In genomic region chr19:35318679-35319448, GRCh38 we compare ENCODE assay signal across 8 cellular contexts. TPM values are rescaled to one million over a fixed set of nuclear protein-coding genes. Genes with fewer than 3 reads are reported as not detected.
DNase-seq lines count a peak whose midpoint lies in the region; ATAC-seq, FAIRE-seq and TF ChIP-seq lines count a peak whose summit lies in the region.

No MANE protein-coding gene starts in this region.

- SMC1A ChIA-PET in GM12878 (lab: Charles Lee; ENCODE audit: uncharacterized antibody, unreplicated experiment): interaction anchor here (0.9 to 11.0 kb wide), 6 partner anchors 10 to 44 kb away, joined by 3 to 122 read pairs (median 8); partner anchors contain the start of genes CD22 and FFAR1

- H2AFZ ChIP-seq in GM12878 (ENCODE audit: control insufficient read depth, low read depth, low read length): peak overlapping the region; percentile 3

- CTCF ChIA-PET in GM12878 (lab: Yijun Ruan, JAX): interaction anchor here (0.9 to 4.7 kb wide), 5 partner anchors 10 to 191 kb away, joined by 3 to 35 read pairs (median 3); partner anchors contain the start of gene CD22

- TF ChIP-seq CTCF in GM12878 (IDR thresholded peaks at IDR 0.05 in 2 of 3, conservative IDR thresholded peaks at IDR 0.05 in 1 of 3; ENCODE audit: control insufficient read depth in 2 of 3, extremely low read depth in 1 of 3, insufficient read depth in 1 of 3, low read depth in 3 of 3, low read length in 3 of 3): no peak
- TF ChIP-seq CTCF in liver (IDR thresholded peaks at IDR 0.05; ENCODE audit: low read depth, low read length, missing input control): no peak
- no peak for TF ChIP-seq CTCF in tibial artery (IDR thresholded peaks at IDR 0.05)

- H3K4me3 ChIP-seq in GM12878: no peak overlapping the region
- H3K4me3 ChIP-seq in liver (ENCODE audit: low read depth in 1 of 3, low read length in 3 of 3): no peak overlapping the region
- no peak overlapping the region for H3K4me3 ChIP-seq in tibial artery

- H3K9me3 ChIP-seq in GM12878 (replicated peaks; ENCODE audit: control insufficient read depth, insufficient read depth, low read length) (peaks cover 2% of the 10 kb centered on the region; the same call in 2 of the 3 replicates), liver (ENCODE audit: control insufficient read depth in 4 of 4, low read length in 3 of 4) (no peaks in the 10 kb centered on the region), tibial artery (peaks cover 0 to 4% (median 0%) of the 10 kb centered on the region in 3 donors)

- 69% methylated on average over 14 of the region's 16 CpGs for WGBS in GM12878 (ENCODE audit: insufficient coverage, insufficient replicate concordance, low lambda C conversion rate, missing lambda C conversion rate)
- 70% methylated on average over 16 of the region's 16 CpGs for WGBS in liver

- H3K9ac ChIP-seq in GM12878 (ENCODE audit: control insufficient read depth, insufficient read depth, low read length): no peak overlapping the region
- H3K9ac ChIP-seq in liver (ENCODE audit: low read depth in 1 of 2, low read length in 2 of 2): no peak overlapping the region

- POLR2A ChIA-PET in GM12878 (lab: Charles Lee): interaction anchor here (2.1 to 3.3 kb wide), 2 partner anchors 11 to 15 kb away, joined by 27 to 33 read pairs; partner anchors contain the start of gene CD22

- H4K20me1 ChIP-seq in GM12878 (ENCODE audit: control insufficient read depth, insufficient read depth): no peaks in the 10 kb centered on the region

- intact Hi-C loops in GM12878 (cut with micrococcal nuclease; ENCODE audit: unreplicated experiment) (no loop called here), tibial artery (cut with DNase I; ENCODE audit: low total_unique reads) (no loop called here)

- H3K4me2 ChIP-seq in GM12878 (ENCODE audit: control insufficient read depth, insufficient read depth): no peak overlapping the region

- no peak for TF ChIP-seq EP300 in GM12878 (IDR thresholded peaks at IDR 0.05; ENCODE audit: borderline replicate concordance in 1 of 2, control insufficient read depth in 1 of 2, low read depth in 2 of 2, low read length in 2 of 2)

- TF ChIP-seq POLR2A in GM12878 (IDR thresholded peaks at IDR 0.05; ENCODE audit: low read depth, low read length): no peak

- no peak for TF ChIP-seq RAD21 in GM12878 (IDR thresholded peaks at IDR 0.05; ENCODE audit: insufficient read depth, low read depth, low read length)
- no peak for TF ChIP-seq RAD21 in liver (IDR thresholded peaks at IDR 0.05)

- H3K79me2 ChIP-seq in GM12878 (ENCODE audit: control insufficient read depth, insufficient read depth, low read length): no peaks in the 10 kb centered on the region

- RAD21 ChIA-PET in GM12878 (lab: Charles Lee; ENCODE audit: unreplicated experiment): interaction anchor here (0.7 to 4.5 kb wide), 6 partner anchors 13 to 144 kb away, joined by 3 to 54 read pairs (median 4); partner anchors contain the start of gene CD22

- FAIRE-seq in GM12878 (lab: Jason Lieb, UNC): no peak

- in situ Hi-C loops in GM12878 (cut with MboI): no loop called here

- BruUV-seq in GM12878 (replicated peaks; lab: Mats Ljungman, UMichigan): no TSS peak

- H3K36me3 ChIP-seq in GM12878 (ENCODE audit: control insufficient read depth in 2 of 2, insufficient read depth in 2 of 2, low read length in 1 of 2) (no peaks in the 10 kb centered on the region), liver (ENCODE audit: control insufficient read depth in 4 of 4, insufficient read depth in 3 of 4, low read depth in 1 of 4, low read length in 3 of 4) (no peaks in the 10 kb centered on the region), tibial artery (no peaks in the 10 kb centered on the region)

- ATAC-seq in GM12878: peak; percentile 18; the same call in 1 of the 3 replicates

- no peak overlapping the region for H3K27ac ChIP-seq in GM12878 (ENCODE audit: control insufficient read depth, insufficient read depth)
- H3K27ac ChIP-seq in liver (ENCODE audit: low read depth in 1 of 2, low read length in 2 of 2): peak overlapping the region; percentile 13 to 19
- H3K27ac ChIP-seq in tibial artery: peak overlapping the region in 1 of 2 donors; percentile 4

- H3K27me3 ChIP-seq in GM12878 (replicated peaks in 1 of 2; ENCODE audit: control insufficient read depth in 2 of 2, insufficient read depth in 2 of 2, low read length in 1 of 2) (no peaks in the 10 kb centered on the region), liver (ENCODE audit: control insufficient read depth in 4 of 4, insufficient read depth in 4 of 4, low read length in 3 of 4) (no peaks in the 10 kb centered on the region), tibial artery (peaks cover 0 to 11% of the 10 kb centered on the region in 2 donors)

- peaks cover 27% of the 10 kb centered on the region for H3K4me1 ChIP-seq in GM12878 (ENCODE audit: control insufficient read depth, insufficient read depth, low read length)
- H3K4me1 ChIP-seq in liver (ENCODE audit: control insufficient read depth in 4 of 4, insufficient read depth in 4 of 4, low read length in 3 of 4): peaks cover 0 to 2% (median 0%) of the 10 kb centered on the region in 4 donors
- no peaks in the 10 kb centered on the region for H3K4me1 ChIP-seq in tibial artery

- DNase-seq in A172 (ENCODE audit: low spot score) (peak; percentile 100), HPDE6-E6E7 (ENCODE audit: extremely low spot score) (peak; percentile 88), GM12878 (ENCODE audit: low read depth, low spot score) (no peak), tibial artery (peak; percentile 62 to 77), epidermal melanocyte (ENCODE audit: insufficient read length, low spot score) (no peak), NCI-H1694 (lab: John Stamatoyannopoulos, UW) (no peak), iPS-NIHi7 (ENCODE audit: extremely low spot score) (no peak)

RNA-seq across cellular contexts. Expression of gene CD22, which starts 10.1 kb away (rescaled TPM):
- total RNA-seq in A172 (2014; rRNA removed; shearing (Covaris generic)): 3.4 and 7.6 TPM in 2 replicates
- 1,882 and 2,109 TPM in 2 replicates for total RNA-seq in GM12878 (2013; cell fraction: nucleolus; rRNA removed)
- total RNA-seq in GM12878 (2014; rRNA removed) (238 and 245 TPM in 2 replicates), GM12878 (2014; rRNA removed; fragmentation: Illumina TruSeq; extraction: Trizol) (124 and 140 TPM in 2 replicates), GM12878 (2021) (261 and 294 TPM in 2 replicates), liver (1 to 10 TPM; 2.0 to 4.1 TPM)
- polyA plus RNA-seq in GM12878 (2011; ENCODE audit: low read depth): 284 TPM
- polyA plus RNA-seq in GM12878 (2011; rRNA removed) (216 and 271 TPM in 2 replicates), GM12878 (2014; fragmentation: Illumina TruSeq; extraction: Trizol) (288 and 344 TPM in 2 replicates), GM12878 (2014; fragmentation: Nextera tagmentation; extraction: Ambion mirVana) (10 to 100 TPM; 23.0 to 24.4 TPM), GM12878 (2014; rRNA removed) (316 and 325 TPM in 2 replicates), GM12878 (2016; fragmentation: Nextera tagmentation; extraction: Ambion mirVana) (10 to 100 TPM; 78.2 to 81.0 TPM), liver (under 1 TPM; 0.15 to 0.65 TPM)
- 276 and 316 TPM in 2 replicates for polyA plus RNA-seq in GM12878 (2011; cell fraction: cytosol; rRNA removed)
- 443 and 480 TPM in 2 replicates for polyA plus RNA-seq in GM12878 (2011; cell fraction: nucleus; rRNA removed)
- polyA plus RNA-seq in GM12878 (2012): 310 and 327 TPM in 2 replicates
- 482 and 491 TPM in 2 replicates for polyA minus RNA-seq in GM12878 (2011; rRNA and poly(A)+ RNA removed)
- polyA minus RNA-seq in GM12878 (2011; cell fraction: cytosol; rRNA and poly(A)+ RNA removed): 141 and 142 TPM in 2 replicates
- polyA minus RNA-seq in GM12878 (2011; cell fraction: nucleus; rRNA and poly(A)+ RNA removed): 170 and 251 TPM in 2 replicates

RNA-seq across cellular contexts. Expression of gene MAG, which starts 26.9 kb away (rescaled TPM):
- total RNA-seq in A172 (2014; rRNA removed; shearing (Covaris generic)): not detected in 2 replicates
- 1.0 and 2.8 TPM in 2 replicates for total RNA-seq in GM12878 (2013; cell fraction: nucleolus; rRNA removed)
- 0.11 and 0.17 TPM in 2 replicates for total RNA-seq in GM12878 (2014; rRNA removed)
- 0.05 and 0.09 TPM in 2 replicates for total RNA-seq in GM12878 (2014; rRNA removed; fragmentation: Illumina TruSeq; extraction: Trizol)
- total RNA-seq in GM12878 (2021): 0.27 and 0.56 TPM in 2 replicates
- polyA plus RNA-seq in GM12878 (2011; ENCODE audit: low read depth): not detected
- polyA plus RNA-seq in GM12878 (2011; rRNA removed): 0.03 and 0.23 TPM in 2 replicates
- 0.10 and 0.13 TPM in 2 replicates for polyA plus RNA-seq in GM12878 (2011; cell fraction: cytosol; rRNA removed)
- polyA plus RNA-seq in GM12878 (2011; cell fraction: nucleus; rRNA removed): 0.26 and 0.28 TPM in 2 replicates
- polyA plus RNA-seq in GM12878 (2012): 0.11 TPM in 1 of 2 replicates, not detected in the other
- 0.06 TPM in 2 replicates for polyA plus RNA-seq in GM12878 (2014; fragmentation: Illumina TruSeq; extraction: Trizol)
- polyA plus RNA-seq in GM12878 (2014; fragmentation: Nextera tagmentation; extraction: Ambion mirVana): not detected
- polyA plus RNA-seq in GM12878 (2014; rRNA removed): 0.63 and 0.82 TPM in 2 replicates
- polyA plus RNA-seq in GM12878 (2016; fragmentation: Nextera tagmentation; extraction: Ambion mirVana): under 1 TPM; 0.16 to 0.23 TPM
- 0.10 and 0.22 TPM in 2 replicates for polyA minus RNA-seq in GM12878 (2011; rRNA and poly(A)+ RNA removed)
- polyA minus RNA-seq in GM12878 (2011; cell fraction: cytosol; rRNA and poly(A)+ RNA removed): 0.53 TPM in 1 of 2 replicates, not detected in the other
- polyA minus RNA-seq in GM12878 (2011; cell fraction: nucleus; rRNA and poly(A)+ RNA removed): not detected in 2 replicates
- total RNA-seq in liver: 1 to 10 TPM in 1 of 2 donors, under 1 TPM in 1; 0.33 to 3.9 TPM
- under 1 TPM in 1 of 2 donors, not detected in 1; 0.29 TPM for polyA plus RNA-seq in liver

RNA-seq across cellular contexts. Expression of gene FFAR1, which starts 28.8 kb away (rescaled TPM):
- total RNA-seq in A172 (2014; rRNA removed; shearing (Covaris generic)): not detected in 2 replicates
- 4.1 and 5.1 TPM in 2 replicates for total RNA-seq in GM12878 (2013; cell fraction: nucleolus; rRNA removed)
- total RNA-seq in GM12878 (2014; rRNA removed) (0.27 and 0.28 TPM in 2 replicates), GM12878 (2014; rRNA removed; fragmentation: Illumina TruSeq; extraction: Trizol) (0.13 TPM in 1 of 2 replicates, not detected in the other), GM12878 (2021) (0.43 and 0.62 TPM in 2 replicates), liver (not detected)
- polyA plus RNA-seq in GM12878 (2011; ENCODE audit: low read depth): 0.92 TPM
- polyA plus RNA-seq in GM12878 (2011; rRNA removed) (0.13 and 0.15 TPM in 2 replicates), GM12878 (2014; fragmentation: Illumina TruSeq; extraction: Trizol) (0.10 TPM in 1 of 2 replicates, not detected in the other), GM12878 (2014; fragmentation: Nextera tagmentation; extraction: Ambion mirVana) (under 1 TPM; 0.05 to 0.07 TPM), GM12878 (2014; rRNA removed) (0.32 and 0.51 TPM in 2 replicates), GM12878 (2016; fragmentation: Nextera tagmentation; extraction: Ambion mirVana) (not detected), liver (not detected)
- polyA plus RNA-seq in GM12878 (2011; cell fraction: cytosol; rRNA removed): 0.19 and 0.28 TPM in 2 replicates
- polyA plus RNA-seq in GM12878 (2011; cell fraction: nucleus; rRNA removed): 1.5 TPM in 2 replicates
- polyA plus RNA-seq in GM12878 (2012): 0.49 and 1.6 TPM in 2 replicates
- polyA minus RNA-seq in GM12878 (2011; rRNA and poly(A)+ RNA removed): 0.26 TPM in 1 of 2 replicates, not detected in the other
- polyA minus RNA-seq in GM12878 (2011; cell fraction: cytosol; rRNA and poly(A)+ RNA removed): not detected in 2 replicates
- polyA minus RNA-seq in GM12878 (2011; cell fraction: nucleus; rRNA and poly(A)+ RNA removed): 0.24 and 0.77 TPM in 2 replicates

RNA-seq across cellular contexts. Expression of gene HAMP, which starts 36.5 kb away (rescaled TPM):
- not detected in 2 replicates for total RNA-seq in A172 (2014; rRNA removed; shearing (Covaris generic))
- 0.17 TPM in 1 of 2 replicates, not detected in the other for total RNA-seq in GM12878 (2013; cell fraction: nucleolus; rRNA removed)
- total RNA-seq in GM12878 (2014; rRNA removed) (0.45 TPM in 1 of 2 replicates, not detected in the other), GM12878 (2014; rRNA removed; fragmentation: Illumina TruSeq; extraction: Trizol) (0.36 TPM in 1 of 2 replicates, not detected in the other), GM12878 (2021) (not detected in 2 replicates), liver (100 to 1,000 TPM in 1 of 2 donors, 10 to 100 TPM in 1; 18.8 to 204 TPM)
- 0.31 TPM for polyA plus RNA-seq in GM12878 (2011; ENCODE audit: low read depth)
- polyA plus RNA-seq in GM12878 (2011; rRNA removed) (0.03 TPM in 1 of 2 replicates, not detected in the other), GM12878 (2014; fragmentation: Illumina TruSeq; extraction: Trizol) (0.10 TPM in 1 of 2 replicates, not detected in the other), GM12878 (2014; fragmentation: Nextera tagmentation; extraction: Ambion mirVana) (under 1 TPM; 0.58 to 0.71 TPM), GM12878 (2014; rRNA removed) (0.53 TPM in 1 of 2 replicates, not detected in the other), GM12878 (2016; fragmentation: Nextera tagmentation; extraction: Ambion mirVana) (under 1 TPM; 0.23 to 0.63 TPM), liver (1,000 to 10,000 TPM in 1 of 2 donors, 100 to 1,000 TPM in 1; 509 to 1,000 TPM)
- polyA plus RNA-seq in GM12878 (2011; cell fraction: cytosol; rRNA removed): 0.15 TPM in 1 of 2 replicates, not detected in the other
- 0.42 and 0.45 TPM in 2 replicates for polyA plus RNA-seq in GM12878 (2011; cell fraction: nucleus; rRNA removed)
- 0.17 and 0.26 TPM in 2 replicates for polyA plus RNA-seq in GM12878 (2012)
- 0.07 and 0.15 TPM in 2 replicates for polyA minus RNA-seq in GM12878 (2011; rRNA and poly(A)+ RNA removed)
- polyA minus RNA-seq in GM12878 (2011; cell fraction: cytosol; rRNA and poly(A)+ RNA removed): not detected in 2 replicates
- polyA minus RNA-seq in GM12878 (2011; cell fraction: nucleus; rRNA and poly(A)+ RNA removed): 0.24 and 0.77 TPM in 2 replicates

RNA-seq across cellular contexts. Expression of gene FFAR3, which starts 39.4 kb away (rescaled TPM):
- total RNA-seq in A172 (2014; rRNA removed; shearing (Covaris generic)): not detected in 2 replicates
- 0.42 and 0.44 TPM in 2 replicates for total RNA-seq in GM12878 (2013; cell fraction: nucleolus; rRNA removed)
- not detected in 2 replicates for total RNA-seq in GM12878 (2014; rRNA removed)
- not detected in 2 replicates for total RNA-seq in GM12878 (2014; rRNA removed; fragmentation: Illumina TruSeq; extraction: Trizol)
- 0.18 TPM in 1 of 2 replicates, not detected in the other for total RNA-seq in GM12878 (2021)
- polyA plus RNA-seq in GM12878 (2011; ENCODE audit: low read depth): not detected
- polyA plus RNA-seq in GM12878 (2011; rRNA removed): not detected in 2 replicates
- not detected in 2 replicates for polyA plus RNA-seq in GM12878 (2011; cell fraction: cytosol; rRNA removed)
- polyA plus RNA-seq in GM12878 (2011; cell fraction: nucleus; rRNA removed): 0.12 and 0.36 TPM in 2 replicates
- 0.15 TPM in 1 of 2 replicates, not detected in the other for polyA plus RNA-seq in GM12878 (2012)
- polyA plus RNA-seq in GM12878 (2014; fragmentation: Illumina TruSeq; extraction: Trizol): 0.15 TPM in 1 of 2 replicates, not detected in the other
- not detected for polyA plus RNA-seq in GM12878 (2014; fragmentation: Nextera tagmentation; extraction: Ambion mirVana)
- polyA plus RNA-seq in GM12878 (2014; rRNA removed): not detected in 2 replicates
- polyA plus RNA-seq in GM12878 (2016; fragmentation: Nextera tagmentation; extraction: Ambion mirVana): not detected
- not detected in 2 replicates for polyA minus RNA-seq in GM12878 (2011; rRNA and poly(A)+ RNA removed)
- not detected in 2 replicates for polyA minus RNA-seq in GM12878 (2011; cell fraction: cytosol; rRNA and poly(A)+ RNA removed)
- polyA minus RNA-seq in GM12878 (2011; cell fraction: nucleus; rRNA and poly(A)+ RNA removed): not detected in 2 replicates
- under 1 TPM in 1 of 2 donors, not detected in 1; 0.33 TPM for total RNA-seq in liver
- not detected for polyA plus RNA-seq in liver

Comparison
In these comparisons a context has a peak if more than half of its experiments do, and no peak if none do; other contexts are left out.
1. DNase-seq: peak in A172 (single experiment), HPDE6-E6E7 (single experiment) and tibial artery (2 of 2); none in GM12878 (single experiment), epidermal melanocyte (single experiment), NCI-H1694 (single experiment) and iPS-NIHi7 (single experiment).
2. RNA of gene CD22, which starts 10.1 kb away (total RNA-seq): 124 to 2,109 TPM in GM12878; 3.4 to 7.6 TPM in A172 and 2.0 to 4.1 TPM in liver; every median in the first group is over 10 times any median in the second.